9 cellular contexts compared by ENCODE assay signal in genomic region chr10:129466703-129467345, GRCh38. TPM values are rescaled to one million over a fixed set of nuclear protein-coding genes. Genes with fewer than 3 reads are reported as not detected.
DNase-seq lines count a peak whose midpoint lies in the region; ATAC-seq, FAIRE-seq and TF ChIP-seq lines count a peak whose summit lies in the region.
"Had no signal": no experiment of that assay in that cellular context is flagged by ENCODE, and none has a peak within 500 bp of the region (broad histone marks: within the 10 kb centered on the region; RNA-seq: fewer than 3 reads in every experiment).

TSS of gene MGMT (plus strand) at chr10:129467241.

- peak within 1 kb of the TSS; percentile 95 for H2AFZ ChIP-seq in endothelial cell of umbilical vein (ENCODE audit: low read depth, low read length)

- H3K36me3 ChIP-seq in endothelial cell of umbilical vein (ENCODE audit: control insufficient read depth in 2 of 2, extremely low read depth in 1 of 2, insufficient read depth in 2 of 2, low read length in 2 of 2): no peaks in the 10 kb centered on the region

- H3K9me3 ChIP-seq in endothelial cell of umbilical vein (replicated peaks; ENCODE audit: control insufficient read depth, insufficient read depth, low read length): no peaks in the 10 kb centered on the region

- H3K79me2 ChIP-seq in endothelial cell of umbilical vein (ENCODE audit: control insufficient read depth, insufficient read depth, low read length): no peaks in the 10 kb centered on the region

- H3K4me3 ChIP-seq in endothelial cell of umbilical vein (replicated peaks in 1 of 3; ENCODE audit: insufficient read depth in 1 of 3, low read depth in 1 of 3, low read length in 3 of 3): peak within 1 kb of the TSS; percentile 34 to 64 (median 63)

- POLR2A ChIA-PET in endothelial cell of umbilical vein (lab: Charles Lee): no interaction called here

- ATAC-seq in HG02884 (IDR thresholded peaks at IDR 0.05; ENCODE audit: unreplicated experiment): peak; percentile 85

- BruUV-seq in endothelial cell of umbilical vein (replicated peaks; lab: Mats Ljungman, UMichigan): no TSS peak

- CTCF ChIA-PET in endothelial cell of umbilical vein (lab: Charles Lee): interaction anchor here (1.0 kb wide), 1 partner anchor 643 kb away, joined by 3 read pairs; no protein-coding TSS in a partner anchor

- H4K20me1 ChIP-seq in endothelial cell of umbilical vein (replicated peaks; ENCODE audit: control insufficient read depth, extremely low read depth, insufficient read depth, low read length): no peaks in the 10 kb centered on the region

- dilution Hi-C loops in endothelial cell of umbilical vein (cut with MboI; ENCODE audit: extremely low pct_ligation_motif_present, low sequenced_read_pairs): no loop called here

- peaks cover 10% of the 10 kb centered on the region for H3K4me1 ChIP-seq in endothelial cell of umbilical vein (ENCODE audit: control insufficient read depth, extremely low read depth, insufficient read depth, low read length)

- DNase-seq in NCI-H146 (lab: John Stamatoyannopoulos, UW) (peak; percentile 47), NCI-H146 treated with DMSO at 0.1 percent for 48 hours (lab: John Stamatoyannopoulos, UW; ENCODE audit: unreplicated experiment) (no peak), NCI-H748 (lab: John Stamatoyannopoulos, UW; ENCODE audit: unreplicated experiment) (peak; percentile 76), endothelial cell of umbilical vein (ENCODE audit: low read depth, low spot score) (peak; percentile 50), middle frontal gyrus (ENCODE audit: extremely low spot score, low spot score) (peak; percentile 58)
- peak; percentile 99 for DNase-seq in activated CD8-positive, alpha-beta memory T cell treated with anti-CD3 and anti-CD28 coated beads, Interleukin-2, amount 50 U/mL, for 48 hours
- peak; percentile 93 to 96 for DNase-seq in stimulated activated CD8-positive, alpha-beta memory T cell treated with anti-CD3 and anti-CD28 coated beads, Interleukin-15, amount 100 ng/mL, for 48 hours (ENCODE audit: low read depth in 2 of 2)

- peak within 1 kb of the TSS; percentile 60 for H3K4me2 ChIP-seq in endothelial cell of umbilical vein (ENCODE audit: insufficient read depth, low read length)

- H3K9me1 ChIP-seq in endothelial cell of umbilical vein (replicated peaks; ENCODE audit: control insufficient read depth, extremely low read depth, insufficient read depth, low read length): no peaks in the 10 kb centered on the region

- intact Hi-C loops in endothelial cell of umbilical vein (cut with micrococcal nuclease): loop anchor here (1.0 to 5.0 kb wide), 6 partner anchors 50 to 644 kb away; partner anchors contain the start of gene EBF3

- no peak for TF ChIP-seq CTCF in endothelial cell of umbilical vein (IDR thresholded peaks at IDR 0.05; ENCODE audit: extremely low read depth in 1 of 2, insufficient read depth in 1 of 2, low read depth in 1 of 2, low read length in 2 of 2)

- H3K27ac ChIP-seq in endothelial cell of umbilical vein (ENCODE audit: insufficient read depth, low read depth, low read length): peak within 1 kb of the TSS; percentile 25

- H3K27me3 ChIP-seq in endothelial cell of umbilical vein (ENCODE audit: control insufficient read depth in 2 of 2, insufficient read depth in 2 of 2, low read length in 2 of 2): no peaks in the 10 kb centered on the region

- FAIRE-seq in endothelial cell of umbilical vein (lab: Jason Lieb, UNC): peak; percentile 78
- FAIRE-seq: A204.1 had no signal

- peak within 1 kb of the TSS; percentile 27 for H3K9ac ChIP-seq in endothelial cell of umbilical vein (replicated peaks; ENCODE audit: extremely low read depth, insufficient read depth, low read length)

- peak; percentile 61 for TF ChIP-seq POLR2A in endothelial cell of umbilical vein (IDR thresholded peaks at IDR 0.05; ENCODE audit: low read depth, low read length)

TF ChIP-seq in endothelial cell of umbilical vein, 7 proteins besides CTCF, POLR2A, EP300 and RAD21:
- TF ChIP-seq MAX (IDR thresholded peaks at IDR 0.05; ENCODE audit: insufficient read depth, insufficient read length) (no peak), JUN (IDR thresholded peaks at IDR 0.05; ENCODE audit: borderline replicate concordance, insufficient read depth, insufficient read length, low read depth) (no peak), FOS (IDR thresholded peaks at IDR 0.05; ENCODE audit: borderline replicate concordance, insufficient read depth, low read length) (no peak), POLR2AphosphoS5 (IDR thresholded peaks at IDR 0.05; ENCODE audit: insufficient read depth, low read depth, low read length) (no peak), GATA2 (IDR thresholded peaks at IDR 0.05; ENCODE audit: insufficient read depth, insufficient read length, low read depth, low read length) (no peak), EZH2 (IDR thresholded peaks at IDR 0.05; ENCODE audit: borderline replicate concordance, low read depth, low read length, severe bottlenecking) (no peak), MYC (IDR thresholded peaks at IDR 0.05; ENCODE audit: low read depth, low read length) (no peak)

RNA-seq across cellular contexts. Expression of gene MGMT, which starts in this region (rescaled TPM):
- total RNA-seq in endothelial cell of umbilical vein: 11.1 and 15.0 TPM in 2 replicates
- 13.7 and 15.2 TPM in 2 replicates for polyA plus RNA-seq in endothelial cell of umbilical vein
- polyA plus RNA-seq in endothelial cell of umbilical vein (2011; cell fraction: cytosol; rRNA removed): 10.7 and 13.6 TPM in 2 replicates
- 7.3 and 9.6 TPM in 2 replicates for polyA plus RNA-seq in endothelial cell of umbilical vein (2011; cell fraction: nucleus; rRNA removed)
- 4.3 and 7.7 TPM in 2 replicates for polyA plus RNA-seq in endothelial cell of umbilical vein (2012)
- polyA minus RNA-seq in endothelial cell of umbilical vein: 7.0 and 7.3 TPM in 2 replicates
- polyA minus RNA-seq in endothelial cell of umbilical vein (2011; cell fraction: cytosol; rRNA and poly(A)+ RNA removed): 4.3 TPM
- polyA minus RNA-seq in endothelial cell of umbilical vein (2011; cell fraction: nucleus; rRNA and poly(A)+ RNA removed): 13.1 and 15.8 TPM in 2 replicates
